ENCODE assay signal across 18 cellular contexts in genomic region chr4:83516042-83516772, GRCh38. TPM values are rescaled to one million over a fixed set of nuclear protein-coding genes. Genes with fewer than 3 reads are reported as not detected.
DNase-seq lines count a peak whose midpoint lies in the region; ATAC-seq, FAIRE-seq and TF ChIP-seq lines count a peak whose summit lies in the region.
"Had no signal": no experiment of that assay in that cellular context is flagged by ENCODE, and none has a peak within 500 bp of the region (broad histone marks: within the 10 kb centered on the region; RNA-seq: fewer than 3 reads in every experiment).

No MANE protein-coding gene starts in this region.

- no peak overlapping the region for H3K9ac ChIP-seq in astrocyte (ENCODE audit: low read length)

- TF ChIP-seq POLR2A in sigmoid colon (IDR thresholded peaks at IDR 0.05) = no peak

- H3K9me3 ChIP-seq in astrocyte (ENCODE audit: insufficient read depth, low read depth, low read length) = no peaks in the 10 kb centered on the region
- no peaks in the 10 kb centered on the region for H3K9me3 ChIP-seq in sigmoid colon
- H3K9me3 ChIP-seq: gastroesophageal sphincter, uterus had no signal

- H3K36me3 ChIP-seq in astrocyte (ENCODE audit: insufficient read depth, low read length) (no peaks in the 10 kb centered on the region), sigmoid colon (no peaks in the 10 kb centered on the region)
- H3K36me3 ChIP-seq: gastroesophageal sphincter, uterus had no signal

- H3K4me3 ChIP-seq in astrocyte (ENCODE audit: insufficient read depth, low read depth, low read length) = no peak overlapping the region
- no peak overlapping the region for H3K4me3 ChIP-seq in sigmoid colon
- H3K4me3 ChIP-seq: gastroesophageal sphincter, SK-N-MC, uterus had no signal

- H3K27ac Mint-ChIP-seq in astrocyte (ENCODE audit: unreplicated experiment) = no peak overlapping the region
- H3K27ac Mint-ChIP-seq: activated CD4-positive, alpha-beta T cell treated with anti-CD3 and anti-CD28 coated beads, Interleukin-2, amount 10 ng/mL, durations not matched to agents 24 days and 14 days; activated T-helper 2 cell treated with anti-CD3 and anti-CD28 coated beads, Interferon-gamma antibody, Interleukin-2, Interleukin-4, amounts not matched to agents 10 μg/mL and 5 μg/mL and 100 μg/mL, durations not matched to agents 14 hours and 24 hours and 36 hours; B cell had no signal

- no peaks in the 10 kb centered on the region for H3K9me3 Mint-ChIP-seq in astrocyte (ENCODE audit: unreplicated experiment)
- H3K9me3 Mint-ChIP-seq: activated CD4-positive, alpha-beta T cell treated with anti-CD3 and anti-CD28 coated beads, Interleukin-2, amount 10 ng/mL, durations not matched to agents 24 days and 14 days; activated T-helper 2 cell treated with anti-CD3 and anti-CD28 coated beads, Interferon-gamma antibody, Interleukin-2, Interleukin-4, amounts not matched to agents 10 μg/mL and 5 μg/mL and 100 μg/mL, durations not matched to agents 14 hours and 24 hours and 36 hours had no signal

- no peak for FAIRE-seq in astrocyte (lab: Jason Lieb, UNC)
- FAIRE-seq: colon had no signal

- no peaks in the 10 kb centered on the region for H3K79me2 ChIP-seq in astrocyte (ENCODE audit: insufficient read depth, low read length)

- H2AFZ ChIP-seq in astrocyte (ENCODE audit: low read depth, low read length) = no peak overlapping the region

- H3K36me3 Mint-ChIP-seq in astrocyte (ENCODE audit: low read depth, unreplicated experiment) = no peaks in the 10 kb centered on the region

- TF ChIP-seq CTCF in astrocyte (IDR thresholded peaks at IDR 0.05; ENCODE audit: insufficient read depth, low read depth, low read length) = no peak
- TF ChIP-seq CTCF in sigmoid colon (IDR thresholded peaks at IDR 0.05) = no peak

- 78 to 92% methylated on average over 3 of the region's 3 CpGs for WGBS in sigmoid colon, 2 donors

- peaks cover 1% of the 10 kb centered on the region for H3K27me3 Mint-ChIP-seq in astrocyte (ENCODE audit: low read depth, unreplicated experiment)
- H3K27me3 Mint-ChIP-seq: B cell had no signal

- peaks cover 2% of the 10 kb centered on the region for H3K4me1 ChIP-seq in astrocyte (ENCODE audit: insufficient read depth, low read length)
- H3K4me1 ChIP-seq in sigmoid colon = no peaks in the 10 kb centered on the region
- H3K4me1 ChIP-seq: gastroesophageal sphincter, uterus had no signal

- no peaks in the 10 kb centered on the region for H3K27me3 ChIP-seq in astrocyte (ENCODE audit: insufficient read depth, low read length)
- H3K27me3 ChIP-seq in sigmoid colon = no peaks in the 10 kb centered on the region
- H3K27me3 ChIP-seq: gastroesophageal sphincter, uterus had no signal

- H3K27ac ChIP-seq in astrocyte (ENCODE audit: low read depth, low read length) (peak overlapping the region; percentile 7), sigmoid colon (no peak overlapping the region)
- H3K27ac ChIP-seq: gastroesophageal sphincter, SK-N-MC, uterus had no signal

- intact Hi-C loops in sigmoid colon (cut with DNase I) = no loop called here

- no peak overlapping the region for H3K4me2 ChIP-seq in astrocyte (ENCODE audit: low read length)

- H3K4me3 Mint-ChIP-seq in astrocyte (ENCODE audit: unreplicated experiment) = no peak overlapping the region
- H3K4me3 Mint-ChIP-seq: activated CD4-positive, alpha-beta T cell treated with anti-CD3 and anti-CD28 coated beads, Interleukin-2, amount 10 ng/mL, durations not matched to agents 24 days and 14 days; B cell had no signal

- no peaks in the 10 kb centered on the region for H3K4me1 Mint-ChIP-seq in astrocyte (ENCODE audit: low read depth, unreplicated experiment)
- H3K4me1 Mint-ChIP-seq: activated CD4-positive, alpha-beta T cell treated with anti-CD3 and anti-CD28 coated beads, Interleukin-2, amount 10 ng/mL, durations not matched to agents 24 days and 14 days; B cell had no signal

- DNase-seq in A172 (ENCODE audit: low spot score) (peak; percentile 87), HCEC 1CT (peak; percentile 70), astrocyte (ENCODE audit: low read depth) (peak; percentile 89), glomerular visceral epithelial cell (ENCODE audit: extremely low spot score) (peak; percentile 27), activated gamma-delta T cell treated with Interleukin-2 at 50 U/mL for 16 hours (no peak), inferior parietal cortex (ENCODE audit: extremely low spot score) (no peak), sigmoid colon (no peak)
- DNase-seq: activated CD4-positive, alpha-beta T cell treated with anti-CD3 and anti-CD28 coated beads, Interleukin-2, amount 10 ng/mL, durations not matched to agents 24 days and 14 days; NCI-H526 treated with DMSO at 0.1 percent for 48 hours; stimulated activated CD4-positive, alpha-beta T cell treated with anti-CD3 and anti-CD28 coated beads, Interleukin-12 subunit alpha, Interleukin-12 subunit beta, amount 100 ng/mL, for 4 hours; uterus had no signal

- H4K20me1 ChIP-seq in astrocyte (ENCODE audit: insufficient read depth, low read length) = no peaks in the 10 kb centered on the region

- ATAC-seq in GM21447 (IDR thresholded peaks at IDR 0.05; ENCODE audit: unreplicated experiment) = no peak
- ATAC-seq: gastroesophageal sphincter had no signal

- TF ChIP-seq EP300 in sigmoid colon (IDR thresholded peaks at IDR 0.05) = no peak

RNA-seq across cellular contexts. Expression of gene GPAT3, which starts 19.7 kb away (rescaled TPM):
- total RNA-seq in A172 (2014; rRNA removed; shearing (Covaris generic)) = 7.8 and 9.9 TPM in 2 replicates
- total RNA-seq in astrocyte = 0.39 and 0.50 TPM in 2 replicates
- total RNA-seq in sigmoid colon = 10 to 100 TPM in 3 of 4 donors, 1 to 10 TPM in 1; 5.6 to 23.1 (median 17.3) TPM
- polyA plus RNA-seq in sigmoid colon = 10 to 100 TPM in 1 of 3 donors, 1 to 10 TPM in 2; 4.6 to 13.0 (median 4.8) TPM
- polyA plus RNA-seq: neural cell had no signal

RNA-seq across cellular contexts. Expression of gene ABRAXAS1, which starts 31.3 kb away (rescaled TPM):
- total RNA-seq in A172 (2014; rRNA removed; shearing (Covaris generic)) = 9.3 and 16.4 TPM in 2 replicates
- 12.6 and 13.6 TPM in 2 replicates for total RNA-seq in astrocyte
- total RNA-seq in sigmoid colon = 10 to 100 TPM; 12.5 to 29.6 (median 21.7) TPM
- polyA plus RNA-seq in sigmoid colon = 10 to 100 TPM in 1 of 3 donors, 1 to 10 TPM in 2; 5.8 to 10.2 (median 7.9) TPM

Comparison
In these comparisons a context has a peak if more than half of its experiments do, and no peak if none do; other contexts are left out.
1. DNase-seq: peak in A172 (single experiment), HCEC 1CT (single experiment), astrocyte (single experiment) and glomerular visceral epithelial cell (single experiment); none in activated gamma-delta T cell treated with Interleukin-2 at 50 U/mL for 16 hours (single experiment), inferior parietal cortex (single experiment) and sigmoid colon (single experiment).